ENCODE assay signal across 9 cellular contexts in genomic region chr13:37306778-37307544, GRCh38.
DNase-seq lines count a peak whose midpoint lies in the region; ATAC-seq and TF ChIP-seq lines count a peak whose summit lies in the region.
"Had no signal": no experiment of that assay in that cellular context is flagged by ENCODE, and none has a peak within 500 bp of the region (broad histone marks: within the 10 kb centered on the region; RNA-seq: fewer than 3 reads in every experiment).

No MANE protein-coding gene starts in this region.

- CTCF ChIA-PET in SK-N-SH (lab: Yijun Ruan, JAX): no interaction called here

- no peaks in the 10 kb centered on the region for H3K79me2 ChIP-seq in SK-N-SH (ENCODE audit: insufficient read depth)

- H3K27me3 ChIP-seq in SK-N-SH (ENCODE audit: insufficient read depth): no peaks in the 10 kb centered on the region
- no peaks in the 10 kb centered on the region for H3K27me3 ChIP-seq in skeletal muscle satellite cell (ENCODE audit: control insufficient read depth, insufficient read depth, low read length)
- H3K27me3 ChIP-seq in effector memory CD4-positive, alpha-beta T cell (replicated peaks; ENCODE audit: control insufficient read depth, insufficient read depth, low read length, poor library complexity, severe bottlenecking): no peaks in the 10 kb centered on the region

- H3K9me2 ChIP-seq in SK-N-SH: no peaks in the 10 kb centered on the region

- H3K9me3 ChIP-seq in SK-N-SH (no peaks in the 10 kb centered on the region), skeletal muscle satellite cell (replicated peaks; ENCODE audit: low read length) (no peaks in the 10 kb centered on the region)
- no peaks in the 10 kb centered on the region for H3K9me3 ChIP-seq in effector memory CD4-positive, alpha-beta T cell (ENCODE audit: control insufficient read depth, low read length)

- no peak for TF ChIP-seq RAD21 in SK-N-SH (IDR thresholded peaks at IDR 0.05; ENCODE audit: low read length)

- H3K4me3 ChIP-seq in SK-N-SH (ENCODE audit: low read depth in 2 of 2, low read length in 1 of 2) (no peak overlapping the region; a peak in 1 of 4 replicates), skeletal muscle satellite cell (ENCODE audit: low read length) (no peak overlapping the region)
- no peak overlapping the region for H3K4me3 ChIP-seq in effector memory CD4-positive, alpha-beta T cell (ENCODE audit: insufficient read depth, low read depth, low read length, poor library complexity, severe bottlenecking)
- H3K4me3 ChIP-seq: skin epidermis had no signal

- no peaks in the 10 kb centered on the region for H3K36me3 ChIP-seq in SK-N-SH (replicated peaks in 1 of 2; ENCODE audit: control insufficient read depth in 1 of 2, insufficient read depth in 2 of 2, low read length in 1 of 2)
- H3K36me3 ChIP-seq in skeletal muscle satellite cell (ENCODE audit: insufficient read depth, low read length): no peaks in the 10 kb centered on the region
- H3K36me3 ChIP-seq in effector memory CD4-positive, alpha-beta T cell (ENCODE audit: control insufficient read depth, insufficient read depth, low read length): no peaks in the 10 kb centered on the region

- H3K27ac ChIP-seq in SK-N-SH (ENCODE audit: low read depth in 2 of 2, low read length in 1 of 2): peak overlapping the region in 1 of 2 experiments; percentile 92; a peak in 3 of 4 replicates
- no peak overlapping the region for H3K27ac ChIP-seq in effector memory CD4-positive, alpha-beta T cell (ENCODE audit: insufficient read depth, low read length, poor library complexity, severe bottlenecking)

- no peak for TF ChIP-seq CTCF in SK-N-SH (IDR thresholded peaks at IDR 0.05)

- H2AFZ ChIP-seq in SK-N-SH (ENCODE audit: low read depth): peak overlapping the region; percentile 54; the same call in 1 of the 2 replicates

- TF ChIP-seq EP300 in SK-N-SH (IDR thresholded peaks at IDR 0.05; ENCODE audit: borderline replicate concordance in 1 of 2, low read depth in 1 of 2, low read length in 1 of 2): peak; percentile 28 to 88; a peak in 3 of 4 replicates

- H3K9ac ChIP-seq in SK-N-SH (peak overlapping the region; percentile 55; the same call in 1 of the 2 replicates), skeletal muscle satellite cell (ENCODE audit: low read depth, low read length) (peak overlapping the region; percentile 61)

- DNase-seq in H4 (ENCODE audit: low spot score) (peak; percentile 85), SK-N-SH (no peak), fibroblast of gingiva (ENCODE audit: low read depth) (peak; percentile 81), T-helper 2 cell (no peak)
- no peak for DNase-seq in effector memory CD4-positive, alpha-beta T cell

- WGBS in SK-N-SH (ENCODE audit: low lambda C conversion rate): 7% methylated on average over 4 of the region's 4 CpGs

- no peak for ATAC-seq in HG03196 (IDR thresholded peaks at IDR 0.05; ENCODE audit: unreplicated experiment)
- ATAC-seq in GM19463 (IDR thresholded peaks at IDR 0.05; ENCODE audit: unreplicated experiment): no peak

- POLR2A ChIA-PET in SK-N-SH (lab: Yijun Ruan, JAX): no interaction called here

- H3K4me2 ChIP-seq in SK-N-SH (peak overlapping the region; percentile 38; the same call in 1 of the 2 replicates), skeletal muscle satellite cell (ENCODE audit: low read length) (peak overlapping the region; percentile 54)

- H3F3A ChIP-seq in SK-N-SH (replicated peaks; ENCODE audit: insufficient read depth): peaks cover 9% of the 10 kb centered on the region

- H3K4me1 ChIP-seq in SK-N-SH (ENCODE audit: control insufficient read depth in 1 of 2, insufficient read depth in 2 of 2, low read depth in 1 of 2, low read length in 1 of 2) (peaks cover 0 to 4% of the 10 kb centered on the region in 2 experiments; a peak in 1 of 4 replicates), skeletal muscle satellite cell (ENCODE audit: control insufficient read depth, insufficient read depth, low read length) (peaks cover 28% of the 10 kb centered on the region)
- H3K4me1 ChIP-seq in effector memory CD4-positive, alpha-beta T cell (ENCODE audit: control insufficient read depth, insufficient read depth, low read length, poor library complexity, severe bottlenecking): no peaks in the 10 kb centered on the region

- H4K20me1 ChIP-seq in SK-N-SH (ENCODE audit: insufficient read depth): no peaks in the 10 kb centered on the region

TF ChIP-seq in SK-N-SH, 30 proteins besides CTCF, POLR2A, EP300 and RAD21 (continues in another document):
- TF ChIP-seq TCF12 (IDR thresholded peaks at IDR 0.05) (peak; percentile 89), USF1 (IDR thresholded peaks at IDR 0.05; ENCODE audit: borderline replicate concordance, low read depth) (no peak), EZH2phosphoT487 (IDR thresholded peaks at IDR 0.05; ENCODE audit: borderline replicate concordance, low read depth) (no peak), ZBTB33 (IDR thresholded peaks at IDR 0.05; ENCODE audit: borderline replicate concordance, low read depth) (peak; percentile 67; the same call in 1 of the 2 replicates), SIN3A (IDR thresholded peaks at IDR 0.05; ENCODE audit: borderline replicate concordance, low read depth, low read length) (no peak), USF2 (IDR thresholded peaks at IDR 0.05; ENCODE audit: borderline replicate concordance, low read depth, low read length) (no peak), TAF1 (IDR thresholded peaks at IDR 0.05; ENCODE audit: borderline replicate concordance, low read depth, low read length) (no peak), MEF2A (IDR thresholded peaks at IDR 0.05; ENCODE audit: borderline replicate concordance, low read depth) (0 out of 2 replicates have a peak, but pooled peaks have one; percentile 4), POLR2AphosphoS5 (IDR thresholded peaks at IDR 0.05; ENCODE audit: low read depth, low read length) (no peak), NFIC (IDR thresholded peaks at IDR 0.05; ENCODE audit: borderline replicate concordance) (peak; percentile 85), SMC3 (IDR thresholded peaks at IDR 0.05; ENCODE audit: low read depth, low read length) (no peak), GATA2 (CRISPR knock-in tag; IDR thresholded peaks at IDR 0.05) (no peak), REST (IDR thresholded peaks at IDR 0.05; ENCODE audit: low read depth, low read length) (no peak), NRF1 (IDR thresholded peaks at IDR 0.05; ENCODE audit: low read depth, low read length) (no peak), RXRA (IDR thresholded peaks at IDR 0.05; ENCODE audit: borderline replicate concordance, low read depth) (peak; percentile 42; the same call in 1 of the 2 replicates), RFX5 (IDR thresholded peaks at IDR 0.05; ENCODE audit: low read length) (no peak), FOXJ3 (CRISPR knock-in tag; IDR thresholded peaks at IDR 0.05) (no peak)

Comparison
In these comparisons a context has a peak if more than half of its experiments do, and no peak if none do; other contexts are left out.
1. DNase-seq: peak in H4 (single experiment) and fibroblast of gingiva (single experiment); none in SK-N-SH (single experiment), T-helper 2 cell (0 of 5) and effector memory CD4-positive, alpha-beta T cell (0 of 3).